1 cellular context compared by ENCODE assay signal in genomic region chr9:91073811-91074771, GRCh38.
TF ChIP-seq lines count a peak whose summit lies in the region.

No MANE protein-coding gene starts in this region.

TF ChIP-seq in H1, 55 proteins besides CTCF, POLR2A, EP300 and RAD21:
- no peak for TF ChIP-seq BACH1 (IDR thresholded peaks at IDR 0.05; ENCODE audit: low read length)
- TF ChIP-seq CEBPB (IDR thresholded peaks at IDR 0.05; ENCODE audit: low read depth, low read length), result no peak
- TF ChIP-seq RFX5 (IDR thresholded peaks at IDR 0.05; ENCODE audit: borderline replicate concordance, low read depth, low read length), result no peak
- no peak for TF ChIP-seq PHF8 (conservative IDR thresholded peaks at IDR 0.05; ENCODE audit: low read depth, low read length)
- TF ChIP-seq SAP30 (IDR thresholded peaks at IDR 0.05; ENCODE audit: insufficient read depth, insufficient replicate concordance, low read length), result no peak
- TF ChIP-seq CHD1 (IDR thresholded peaks at IDR 0.05; ENCODE audit: low read depth, low read length), result no peak
- TF ChIP-seq RNF2 (IDR thresholded peaks at IDR 0.05; ENCODE audit: borderline replicate concordance, low read depth, low read length, missing control alignments, poor library complexity, severe bottlenecking), result no peak
- TF ChIP-seq RBBP5 (IDR thresholded peaks at IDR 0.05; ENCODE audit: borderline replicate concordance, low read depth, low read length), result no peak
- TF ChIP-seq MAFK (IDR thresholded peaks at IDR 0.05; ENCODE audit: low read depth, low read length), result no peak
- TF ChIP-seq JUN (IDR thresholded peaks at IDR 0.05; ENCODE audit: low read depth, low read length), result no peak
- no peak for TF ChIP-seq EZH2 (IDR thresholded peaks at IDR 0.05; ENCODE audit: low read depth, low read length, severe bottlenecking)
- no peak for TF ChIP-seq USF2 (IDR thresholded peaks at IDR 0.05; ENCODE audit: low read length)
- TF ChIP-seq ASH2L (IDR thresholded peaks at IDR 0.05; ENCODE audit: low read length), result no peak
- TF ChIP-seq CBX5 (IDR thresholded peaks at IDR 0.05; ENCODE audit: low read depth, low read length), result no peak
- no peak for TF ChIP-seq BCL11A (IDR thresholded peaks at IDR 0.05; ENCODE audit: low read depth in 2 of 2, low read length in 2 of 2)
- no peak for TF ChIP-seq SP4 (IDR thresholded peaks at IDR 0.05; ENCODE audit: low read length)
